ENCODE assay signal across 39 cellular contexts in the genomic region with DNA sequence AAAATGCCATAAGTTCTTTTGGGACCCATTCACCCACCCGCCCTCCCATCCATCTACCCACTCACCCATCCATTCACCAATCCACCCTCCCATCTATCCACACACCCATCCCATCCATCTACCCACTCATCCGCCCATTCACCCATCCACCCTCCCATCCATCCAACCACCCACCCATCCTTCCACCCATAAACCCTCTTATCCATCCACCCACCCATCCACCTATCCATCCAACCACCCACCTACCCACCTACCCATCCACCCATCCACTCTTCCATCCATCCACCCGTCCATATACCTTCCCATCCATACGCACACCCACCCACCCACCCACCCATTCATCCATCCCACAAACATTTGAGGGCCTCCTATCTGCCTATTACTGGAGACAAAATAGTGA. TPM values are rescaled to one million over a fixed set of nuclear protein-coding genes. Genes with fewer than 3 reads are reported as not detected.
"Had no signal": no experiment of that assay in that cellular context is flagged by ENCODE, and none has a peak within 500 bp of the region (broad histone marks: within the 10 kb centered on the region; RNA-seq: fewer than 3 reads in every experiment).

No MANE protein-coding gene starts in this region.

- ATAC-seq: activated naive CD4-positive, alpha-beta T cell treated with anti-CD3 and anti-CD28 coated beads, Interleukin-2, amount 50 U/mL, for 72 hours; activated naive CD8-positive, alpha-beta T cell treated with anti-CD3 and anti-CD28 coated beads, Interleukin-2, amount 50 U/mL, for 24 hours; activated T-cell treated with anti-CD3 and anti-CD28 coated beads, Interleukin-2, amount 50 U/mL, for 4 hours; activated T-cell treated with anti-CD3 and anti-CD28 coated beads, Interleukin-2, amount 50 U/mL, for 72 hours; activated T-helper 17 cell treated with anti-CD3 and anti-CD28 coated beads, Interleukin-2, amount 50 U/mL, for 72 hours; body of pancreas had no signal

- H3K4me3 ChIP-seq: adrenal gland, ascending aorta, body of pancreas, breast epithelium, cardiac muscle cell had no signal

- H3K27me3 Mint-ChIP-seq: activated naive CD4-positive, alpha-beta T cell treated with anti-CD3 and anti-CD28 coated beads, Interleukin-2, amount 10 ng/mL, durations not matched to agents 7 days and 5 days; activated naive CD8-positive, alpha-beta T cell treated with anti-CD3 and anti-CD28 coated beads, Interleukin-2, amount 10 ng/mL, durations not matched to agents 7 days and 5 days; central memory CD8-positive, alpha-beta T cell had no signal

- H3K27ac ChIP-seq: adrenal gland, ascending aorta, body of pancreas, brain microvascular endothelial cell, breast epithelium, cardiac muscle cell had no signal

- H3K27ac Mint-ChIP-seq: activated naive CD4-positive, alpha-beta T cell treated with anti-CD3 and anti-CD28 coated beads for 36 hours; activated naive CD4-positive, alpha-beta T cell treated with anti-CD3 and anti-CD28 coated beads, Interleukin-2, amount 50 U/mL, for 24 hours; activated naive CD4-positive, alpha-beta T cell treated with anti-CD3 and anti-CD28 coated beads, Interleukin-2, amount 50 U/mL, for 72 hours; activated naive CD8-positive, alpha-beta T cell; activated naive CD8-positive, alpha-beta T cell treated with anti-CD3 and anti-CD28 coated beads for 36 hours; activated naive CD8-positive, alpha-beta T cell treated with anti-CD3 and anti-CD28 coated beads, Interleukin-2, amount 10 ng/mL, durations not matched to agents 7 days and 5 days; activated naive CD8-positive, alpha-beta T cell treated with anti-CD3 and anti-CD28 coated beads, Interleukin-2, amount 50 U/mL, for 24 hours; activated T-cell treated with anti-CD3 and anti-CD28 coated beads, Interleukin-2, amount 50 U/mL, for 24 hours; activated T-cell treated with anti-CD3 and anti-CD28 coated beads, Interleukin-2, amount 50 U/mL, for 72 hours; activated T-helper 1 cell treated with anti-CD3 and anti-CD28 coated beads, Interleukin-12 subunit alpha, Interleukin-12 subunit beta, Interleukin-2, Interleukin-4 antibody, amounts not matched to agents 30 ng/mL and 10 ng/mL and 1 ng/mL, durations not matched to agents 14 hours and 24 hours and 36 hours; activated T-helper 17 cell treated with anti-CD3 and anti-CD28 coated beads, Interleukin-2, amount 50 U/mL, for 72 hours; activated T-helper 2 cell treated with anti-CD3 and anti-CD28 coated beads, Interferon-gamma antibody, Interleukin-2, Interleukin-4, amounts not matched to agents 10 μg/mL and 5 μg/mL and 100 μg/mL, durations not matched to agents 14 hours and 24 hours and 36 hours; brain had no signal

- H3K9me3 Mint-ChIP-seq: activated naive CD4-positive, alpha-beta T cell treated with anti-CD3 and anti-CD28 coated beads for 36 hours; activated naive CD8-positive, alpha-beta T cell treated with anti-CD3 and anti-CD28 coated beads for 36 hours; activated naive CD8-positive, alpha-beta T cell treated with anti-CD3 and anti-CD28 coated beads, Interleukin-2, amount 10 ng/mL, durations not matched to agents 7 days and 5 days; activated naive CD8-positive, alpha-beta T cell treated with anti-CD3 and anti-CD28 coated beads, Interleukin-2, amount 50 U/mL, for 24 hours; activated T-cell treated with anti-CD3 and anti-CD28 coated beads, Interleukin-2, amount 50 U/mL, for 24 hours; activated T-helper 1 cell treated with anti-CD3 and anti-CD28 coated beads, Interleukin-12 subunit alpha, Interleukin-12 subunit beta, Interleukin-2, Interleukin-4 antibody, amounts not matched to agents 30 ng/mL and 10 ng/mL and 1 ng/mL, durations not matched to agents 14 hours and 24 hours and 36 hours; activated T-helper 2 cell treated with anti-CD3 and anti-CD28 coated beads, Interferon-gamma antibody, Interleukin-2, Interleukin-4, amounts not matched to agents 10 μg/mL and 5 μg/mL and 100 μg/mL, durations not matched to agents 14 hours and 24 hours and 36 hours had no signal

- H3K4me1 Mint-ChIP-seq: activated naive CD4-positive, alpha-beta T cell treated with anti-CD3 and anti-CD28 coated beads, Interleukin-2, amount 10 ng/mL, durations not matched to agents 7 days and 5 days; activated naive CD4-positive, alpha-beta T cell treated with anti-CD3 and anti-CD28 coated beads, Interleukin-2, amount 50 U/mL, for 24 hours; activated naive CD8-positive, alpha-beta T cell treated with anti-CD3 and anti-CD28 coated beads for 36 hours; activated naive CD8-positive, alpha-beta T cell treated with anti-CD3 and anti-CD28 coated beads, Interleukin-2, amount 10 ng/mL, durations not matched to agents 7 days and 5 days; activated naive CD8-positive, alpha-beta T cell treated with anti-CD3 and anti-CD28 coated beads, Interleukin-2, amount 50 U/mL, for 24 hours; activated T-helper 17 cell treated with anti-CD3 and anti-CD28 coated beads, Interleukin-2, amount 50 U/mL, for 72 hours; brain; central memory CD8-positive, alpha-beta T cell had no signal

- H3K36me3 ChIP-seq: adrenal gland, ascending aorta, brain microvascular endothelial cell, breast epithelium, cardiac muscle cell had no signal

- H3K27me3 ChIP-seq: adrenal gland, ascending aorta, body of pancreas, brain microvascular endothelial cell, breast epithelium, cardiac muscle cell had no signal

- H3K4me1 ChIP-seq: adrenal gland, ascending aorta, body of pancreas, breast epithelium had no signal

- H3K9me3 ChIP-seq: adrenal gland, ascending aorta, breast epithelium had no signal

- H3K4me3 Mint-ChIP-seq: activated naive CD4-positive, alpha-beta T cell treated with anti-CD3 and anti-CD28 coated beads for 36 hours; activated naive CD4-positive, alpha-beta T cell treated with anti-CD3 and anti-CD28 coated beads, Interleukin-2, amount 10 ng/mL, durations not matched to agents 7 days and 5 days; activated naive CD4-positive, alpha-beta T cell treated with anti-CD3 and anti-CD28 coated beads, Interleukin-2, amount 50 U/mL, for 24 hours; activated naive CD8-positive, alpha-beta T cell; activated naive CD8-positive, alpha-beta T cell treated with anti-CD3 and anti-CD28 coated beads for 36 hours; activated naive CD8-positive, alpha-beta T cell treated with anti-CD3 and anti-CD28 coated beads, Interleukin-2, amount 10 ng/mL, durations not matched to agents 7 days and 5 days; activated naive CD8-positive, alpha-beta T cell treated with anti-CD3 and anti-CD28 coated beads, Interleukin-2, amount 50 U/mL, for 24 hours; activated T-cell treated with anti-CD3 and anti-CD28 coated beads, Interleukin-2, amount 50 U/mL, for 24 hours; activated T-cell treated with anti-CD3 and anti-CD28 coated beads, Interleukin-2, amount 50 U/mL, for 4 hours; activated T-cell treated with anti-CD3 and anti-CD28 coated beads, Interleukin-2, amount 50 U/mL, for 72 hours; activated T-helper 1 cell treated with anti-CD3 and anti-CD28 coated beads, Interleukin-12 subunit alpha, Interleukin-12 subunit beta, Interleukin-2, Interleukin-4 antibody, amounts not matched to agents 30 ng/mL and 10 ng/mL and 1 ng/mL, durations not matched to agents 14 hours and 24 hours and 36 hours; activated T-helper 17 cell treated with anti-CD3 and anti-CD28 coated beads, Interleukin-2, amount 50 U/mL, for 72 hours; brain; central memory CD8-positive, alpha-beta T cell had no signal

- DNase-seq: activated effector memory CD4-positive, alpha-beta T cell treated with anti-CD3 and anti-CD28 coated beads, Interleukin-2, amount 50 U/mL, for 16 hours; activated effector memory CD4-positive, alpha-beta T cell treated with Interleukin-2 at 50 U/mL for 16 hours; activated gamma-delta T cell; activated gamma-delta T cell treated with Interleukin-2 at 50 U/mL for 16 hours; activated naive CD4-positive, alpha-beta T cell; activated naive CD4-positive, alpha-beta T cell treated with anti-CD3 and anti-CD28 coated beads for 36 hours; activated naive CD4-positive, alpha-beta T cell treated with anti-CD3 and anti-CD28 coated beads, Interleukin-2, amount 10 ng/mL, durations not matched to agents 7 days and 5 days; activated naive CD4-positive, alpha-beta T cell treated with anti-CD3 and anti-CD28 coated beads, Interleukin-2, amount 50 U/mL, for 16 hours; activated naive CD4-positive, alpha-beta T cell treated with Interleukin-2 at 50 U/mL for 16 hours; activated naive CD8-positive, alpha-beta T cell treated with anti-CD3 and anti-CD28 coated beads for 36 hours; activated naive CD8-positive, alpha-beta T cell treated with anti-CD3 and anti-CD28 coated beads, Interleukin-2, amount 10 ng/mL, durations not matched to agents 7 days and 5 days; activated naive CD8-positive, alpha-beta T cell treated with anti-CD3 and anti-CD28 coated beads, Interleukin-2, amount 50 U/mL, for 24 hours; activated T-cell treated with anti-CD3 and anti-CD28 coated beads for 4 hours; activated T-cell treated with anti-CD3 and anti-CD28 coated beads, Interleukin-2, amount 50 U/mL, for 24 hours; activated T-cell treated with anti-CD3 and anti-CD28 coated beads, Interleukin-2, amount 50 U/mL, for 4 hours; activated T-cell treated with anti-CD3 and anti-CD28 coated beads, Interleukin-2, amount 50 U/mL, for 48 hours; activated T-cell treated with anti-CD3 and anti-CD28 coated beads, Interleukin-2, amount 50 U/mL, for 72 hours; adrenal gland; amniotic stem cell; amygdala; anterior cingulate cortex; aorta; body of pancreas; brain microvascular endothelial cell; caudate nucleus; central memory CD4-positive, alpha-beta T cell; cerebellar nuclear complex had no signal

- H3K36me3 Mint-ChIP-seq: activated naive CD4-positive, alpha-beta T cell treated with anti-CD3 and anti-CD28 coated beads, Interleukin-2, amount 10 ng/mL, durations not matched to agents 7 days and 5 days; activated naive CD4-positive, alpha-beta T cell treated with anti-CD3 and anti-CD28 coated beads, Interleukin-2, amount 50 U/mL, for 24 hours; activated naive CD4-positive, alpha-beta T cell treated with anti-CD3 and anti-CD28 coated beads, Interleukin-2, amount 50 U/mL, for 72 hours; activated naive CD8-positive, alpha-beta T cell; activated naive CD8-positive, alpha-beta T cell treated with anti-CD3 and anti-CD28 coated beads for 36 hours; activated naive CD8-positive, alpha-beta T cell treated with anti-CD3 and anti-CD28 coated beads, Interleukin-2, amount 10 ng/mL, durations not matched to agents 7 days and 5 days; brain had no signal

RNA-seq across cellular contexts. Expression of gene MSX2, which starts 43.3 kb away (rescaled TPM):
- total RNA-seq: activated naive CD4-positive, alpha-beta T cell treated with anti-CD3 and anti-CD28 coated beads for 36 hours; activated naive CD4-positive, alpha-beta T cell treated with anti-CD3 and anti-CD28 coated beads, Interleukin-2, amount 50 U/mL, for 72 hours; activated naive CD8-positive, alpha-beta T cell treated with anti-CD3 and anti-CD28 coated beads for 36 hours; activated naive CD8-positive, alpha-beta T cell treated with anti-CD3 and anti-CD28 coated beads, Interleukin-2, amount 10 ng/mL, durations not matched to agents 7 days and 5 days; activated T-helper 1 cell treated with anti-CD3 and anti-CD28 coated beads, Interleukin-12 subunit alpha, Interleukin-12 subunit beta, Interleukin-2, Interleukin-4 antibody, amounts not matched to agents 30 ng/mL and 10 ng/mL and 1 ng/mL, durations not matched to agents 14 hours and 24 hours and 36 hours; activated T-helper 17 cell treated with anti-CD3 and anti-CD28 coated beads, Interleukin-2, amount 50 U/mL, for 72 hours; activated T-helper 2 cell treated with anti-CD3 and anti-CD28 coated beads, Interferon-gamma antibody, Interleukin-2, Interleukin-4, amounts not matched to agents 10 μg/mL and 5 μg/mL and 100 μg/mL, durations not matched to agents 14 hours and 24 hours and 36 hours; ascending aorta; body of pancreas; bronchial epithelial cell had no signal
